In the genomic region with DNA sequence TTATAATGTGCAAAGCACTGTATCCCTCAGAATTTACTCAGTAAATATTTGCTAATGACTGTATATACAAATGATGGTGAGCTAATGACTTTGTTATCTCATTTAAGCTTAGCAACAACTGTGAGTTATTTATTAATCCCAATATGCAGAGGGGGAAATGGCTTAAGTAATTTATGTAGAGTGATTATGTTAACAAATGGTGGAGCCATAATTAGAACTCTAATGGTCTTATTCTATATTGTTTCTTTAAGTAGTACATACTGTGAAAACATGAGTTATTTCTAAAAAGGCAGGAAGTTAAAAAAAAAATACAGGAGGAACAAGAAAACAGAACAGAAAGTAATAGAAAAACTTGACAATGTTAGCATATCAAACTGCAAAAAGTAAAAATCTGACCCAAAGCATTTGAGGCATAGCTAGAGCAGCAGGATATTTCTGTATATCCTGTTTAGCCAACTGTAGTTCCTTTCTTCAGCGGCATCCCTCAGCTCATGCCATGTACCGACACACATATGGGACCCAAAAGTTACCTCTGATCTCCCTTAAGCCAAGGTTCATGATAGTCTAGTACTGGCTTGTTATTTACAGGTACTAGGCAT, we compare ENCODE assay signal across 8 cellular contexts.
A peak's percentile ranks its signal among the peaks of the same experiment; 100 is the strongest.
DNase-seq lines count a peak whose midpoint lies in the region; ATAC-seq, FAIRE-seq and TF ChIP-seq lines count a peak whose summit lies in the region.

No MANE protein-coding gene starts in this region.

- H3K9me2 ChIP-seq in SU-DHL-6 (replicated peaks; ENCODE audit: insufficient read depth, low read length) = no peaks in the 10 kb centered on the region

- H3K56ac ChIP-seq in H9 (ENCODE audit: insufficient read length, low read depth, low read length) = no peak overlapping the region

- peak overlapping the region; percentile 53 for H3K4me3 Mint-ChIP-seq in T-helper 2 cell treated with Interferon-gamma antibody and Interleukin-4, amounts not matched to agents 5 μg/mL and 100 μg/mL, for 36 hours
- H3K4me3 Mint-ChIP-seq in H9 = no peak overlapping the region
- no peak overlapping the region for H3K4me3 Mint-ChIP-seq in WTC11

- H3K27me3 Mint-ChIP-seq in T-helper 2 cell treated with Interferon-gamma antibody and Interleukin-4, amounts not matched to agents 5 μg/mL and 100 μg/mL, for 36 hours (ENCODE audit: low read depth) = no peaks in the 10 kb centered on the region
- H3K27me3 Mint-ChIP-seq in H9 (ENCODE audit: low read depth) = no peaks in the 10 kb centered on the region
- H3K27me3 Mint-ChIP-seq in WTC11 (ENCODE audit: low read depth) = no peaks in the 10 kb centered on the region

- CTCF ChIA-PET in WTC11 (lab: Charles Lee) = interaction anchor here (0.8 kb wide), 1 partner anchor 118 kb away, joined by 3 read pairs; no protein-coding TSS in a partner anchor

- POLR2A ChIA-PET in WTC11 (lab: Charles Lee) = no interaction called here

- H4K8ac ChIP-seq in H9 (replicated peaks; ENCODE audit: insufficient read length, low read depth, low read length) = no peak overlapping the region

- H3K4me2 ChIP-seq in SU-DHL-6 (ENCODE audit: low read depth, low read length, poor library complexity, severe bottlenecking) (peak overlapping the region; percentile 68), osteoblast (ENCODE audit: insufficient read depth, low read length) (peak overlapping the region; percentile 29), H9 (ENCODE audit: insufficient read depth, insufficient read length, low read length) (no peak overlapping the region)

- peak overlapping the region; percentile 93 for H3K27ac ChIP-seq in SU-DHL-6 (ENCODE audit: low read depth, low read length)
- H3K27ac ChIP-seq in osteoblast (ENCODE audit: low read depth, low read length) = no peak overlapping the region
- H3K27ac ChIP-seq in H9 (ENCODE audit: insufficient read length, low read depth, low read length) = no peak overlapping the region

- H3K23ac ChIP-seq in H9 (ENCODE audit: insufficient read length, low read depth, low read length) = no peak overlapping the region

- no peaks in the 10 kb centered on the region for H3K79me1 ChIP-seq in H9 (ENCODE audit: insufficient read depth, low read depth, low read length, poor library complexity, severe bottlenecking)

- H3K9me3 ChIP-seq in SU-DHL-6 (ENCODE audit: insufficient read depth, low read length) (no peaks in the 10 kb centered on the region), osteoblast (ENCODE audit: low read depth, low read length) (no peaks in the 10 kb centered on the region), H9 (ENCODE audit: control insufficient read depth, low read depth, low read length) (no peaks in the 10 kb centered on the region)

- peaks cover 12% of the 10 kb centered on the region for H3K4me1 Mint-ChIP-seq in T-helper 2 cell treated with Interferon-gamma antibody and Interleukin-4, amounts not matched to agents 5 μg/mL and 100 μg/mL, for 36 hours (ENCODE audit: low read depth)
- H3K4me1 Mint-ChIP-seq in H9 (no peaks in the 10 kb centered on the region), WTC11 (no peaks in the 10 kb centered on the region)

- no peaks in the 10 kb centered on the region for H3K9me3 Mint-ChIP-seq in T-helper 2 cell treated with Interferon-gamma antibody and Interleukin-4, amounts not matched to agents 5 μg/mL and 100 μg/mL, for 36 hours
- H3K9me3 Mint-ChIP-seq in H9 (no peaks in the 10 kb centered on the region; a peak in 1 of 5 replicates), WTC11 (no peaks in the 10 kb centered on the region)

- no peak overlapping the region for H2BK12ac ChIP-seq in H9 (ENCODE audit: insufficient read length, low read depth, low read length)

- no peak overlapping the region for H4K5ac ChIP-seq in H9 (ENCODE audit: insufficient read length, low read depth, low read length)

- no peak overlapping the region for H2BK20ac ChIP-seq in H9 (ENCODE audit: low read depth, low read length, poor library complexity, severe bottlenecking)

- H3K14ac ChIP-seq in H9 (ENCODE audit: insufficient read depth, low read length) = no peak overlapping the region

- no peak overlapping the region for H3K18ac ChIP-seq in H9 (ENCODE audit: insufficient read length, low read depth, low read length)

- no peak overlapping the region for H2BK120ac ChIP-seq in H9 (ENCODE audit: low read depth, low read length, poor library complexity, severe bottlenecking)

- FAIRE-seq in RCC 7860 (lab: Jason Lieb, UNC) = no peak

- H3K27me3 ChIP-seq in SU-DHL-6 (ENCODE audit: low read length) = no peaks in the 10 kb centered on the region
- H3K27me3 ChIP-seq in osteoblast (ENCODE audit: insufficient read depth, low read length) = no peaks in the 10 kb centered on the region
- no peaks in the 10 kb centered on the region for H3K27me3 ChIP-seq in H9 (ENCODE audit: insufficient read depth, low read length)

- no peaks in the 10 kb centered on the region for H3K23me2 ChIP-seq in H9 (ENCODE audit: insufficient read length, low read depth, low read length, poor library complexity, severe bottlenecking)

- no peaks in the 10 kb centered on the region for H4K20me1 ChIP-seq in SU-DHL-6 (ENCODE audit: low read depth, low read length)
- H4K20me1 ChIP-seq in osteoblast (ENCODE audit: insufficient read depth, low read length) = peaks cover 6% of the 10 kb centered on the region
- H4K20me1 ChIP-seq in H9 (ENCODE audit: control insufficient read depth, insufficient read depth, insufficient read length) = no peaks in the 10 kb centered on the region

- peak overlapping the region; percentile 31 for H3K27ac Mint-ChIP-seq in T-helper 2 cell treated with Interferon-gamma antibody and Interleukin-4, amounts not matched to agents 5 μg/mL and 100 μg/mL, for 36 hours
- H3K27ac Mint-ChIP-seq in H9 = 0 out of 7 replicates have a peak overlapping the region, but pooled peaks of 1 of the 3 experiments have one; percentile 16
- H3K27ac Mint-ChIP-seq in WTC11 = no peak overlapping the region

- H2BK5ac ChIP-seq in H9 (ENCODE audit: insufficient read length, low read length) = no peak overlapping the region

- no peak for DNase-seq in T-helper 2 cell treated with Interferon-gamma antibody and Interleukin-4, amounts not matched to agents 5 μg/mL and 100 μg/mL, for 36 hours (ENCODE audit: low spot score)
- no peak for DNase-seq in T-helper 2 cell
- no peak for DNase-seq in osteoblast (ENCODE audit: insufficient read length, low spot score, missing footprints)
- DNase-seq in RCC 7860 (ENCODE audit: low spot score) = no peak
- DNase-seq in H9 = no peak
- no peak for DNase-seq in WTC11 (ENCODE audit: low spot score)

- H3K4me1 ChIP-seq in osteoblast (ENCODE audit: insufficient read depth, low read length) = no peaks in the 10 kb centered on the region
- H3K4me1 ChIP-seq in H9 (ENCODE audit: insufficient read depth, low read length) = no peaks in the 10 kb centered on the region

- H2AFZ ChIP-seq in SU-DHL-6 (ENCODE audit: low read depth, low read length, severe bottlenecking) (no peak overlapping the region), osteoblast (ENCODE audit: low read length) (no peak overlapping the region), H9 (ENCODE audit: low read length) (no peak overlapping the region)

- no peak overlapping the region for H3K4ac ChIP-seq in H9 (ENCODE audit: low read depth, low read length)

- H2AK5ac ChIP-seq in H9 (ENCODE audit: insufficient read length, low read length) = no peak overlapping the region

- H3K36me3 ChIP-seq in SU-DHL-6 (ENCODE audit: low read length) (peaks cover 11% of the 10 kb centered on the region; the same call in 1 of the 2 replicates), osteoblast (ENCODE audit: insufficient read depth, low read length) (no peaks in the 10 kb centered on the region)

- TF ChIP-seq CTCF in SU-DHL-6 (IDR thresholded peaks at IDR 0.05; ENCODE audit: insufficient read depth, low read length, poor library complexity, severe bottlenecking) (no peak), osteoblast (IDR thresholded peaks at IDR 0.05; ENCODE audit: extremely low read depth, low read depth, low read length) (no peak), H9 (conservative IDR thresholded peaks at IDR 0.05) (no peak), WTC11 (IDR thresholded peaks at IDR 0.05) (no peak)

- no peak overlapping the region for H2BK15ac ChIP-seq in H9 (ENCODE audit: low read depth, low read length)

- no CpG with 5 or more reads among the region's 2 CpGs for WGBS in H9 (ENCODE audit: extremely low coverage, insufficient read length, low lambda C conversion rate)

- H3K79me2 ChIP-seq in SU-DHL-6 (ENCODE audit: insufficient read depth, low read length) (peaks cover 85% of the 10 kb centered on the region), osteoblast (ENCODE audit: insufficient read depth, low read length) (peaks cover 60% of the 10 kb centered on the region), H9 (ENCODE audit: insufficient read depth, low read length) (no peaks in the 10 kb centered on the region)

- H3K9ac ChIP-seq in SU-DHL-6 (ENCODE audit: low read length) (peak overlapping the region; percentile 34), H9 (ENCODE audit: extremely low read depth, insufficient read length, low read length) (no peak overlapping the region)

- H3K36me3 Mint-ChIP-seq in T-helper 2 cell treated with Interferon-gamma antibody and Interleukin-4, amounts not matched to agents 5 μg/mL and 100 μg/mL, for 36 hours (ENCODE audit: low read depth) = peaks cover 2% of the 10 kb centered on the region
- H3K36me3 Mint-ChIP-seq in H9 (ENCODE audit: insufficient read depth in 1 of 3, low read depth in 3 of 3) (no peaks in the 10 kb centered on the region), WTC11 (no peaks in the 10 kb centered on the region)

- H4K91ac ChIP-seq in H9 (ENCODE audit: insufficient read length, low read depth, low read length) = no peak overlapping the region

- H3K4me3 ChIP-seq in SU-DHL-6 (ENCODE audit: insufficient read depth, low read length, poor library complexity, severe bottlenecking) = peak overlapping the region; percentile 27
- no peak overlapping the region for H3K4me3 ChIP-seq in osteoblast (ENCODE audit: insufficient read depth, low read length)

- ATAC-seq in HG03039 (IDR thresholded peaks at IDR 0.05; ENCODE audit: unreplicated experiment) (peak; percentile 53), WTC11 (no peak)

- H3T11ph ChIP-seq in H9 (ENCODE audit: low read length) = no peak overlapping the region

- peaks cover 56% of the 10 kb centered on the region for H3F3A ChIP-seq in SU-DHL-6 (ENCODE audit: insufficient read depth)
